ENCODE assay signal across 11 cellular contexts in the genomic region with DNA sequence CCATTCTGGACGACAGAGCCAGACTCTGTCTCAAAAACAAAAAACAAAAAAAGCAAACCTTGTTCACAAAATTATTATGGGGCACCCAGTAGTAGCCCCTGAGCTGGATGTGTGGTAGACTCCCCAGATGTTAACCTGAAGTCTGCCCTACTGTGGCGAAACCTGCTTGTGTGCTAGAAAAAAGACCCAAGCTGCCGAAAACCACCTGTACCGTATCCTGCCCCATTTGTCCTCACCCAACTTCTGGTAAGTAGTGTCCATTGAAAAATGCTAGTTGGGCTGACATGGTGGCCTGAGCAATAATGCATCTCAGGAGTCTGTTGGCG. TPM values are rescaled to one million over a fixed set of nuclear protein-coding genes. Genes with fewer than 3 reads are reported as not detected.
DNase-seq lines count a peak whose midpoint lies in the region; ATAC-seq and TF ChIP-seq lines count a peak whose summit lies in the region.
"Had no signal": no experiment of that assay in that cellular context is flagged by ENCODE, and none has a peak within 500 bp of the region (broad histone marks: within the 10 kb centered on the region; RNA-seq: fewer than 3 reads in every experiment).

No MANE protein-coding gene starts in this region.

- TF ChIP-seq POLR2A in transverse colon (IDR thresholded peaks at IDR 0.05) = no peak

- H3K4me3 Mint-ChIP-seq in activated CD4-positive, alpha-beta memory T cell treated with anti-CD3 and anti-CD28 coated beads, Interleukin-2, amount 10 ng/mL, durations not matched to agents 7 days and 5 days = peak overlapping the region; percentile 9

- peak; percentile 81 for DNase-seq in activated CD8-positive, alpha-beta memory T cell treated with anti-CD3 and anti-CD28 coated beads for 24 hours
- no peak for DNase-seq in activated CD8-positive, alpha-beta memory T cell treated with anti-CD3 and anti-CD28 coated beads, Interleukin-2, amount 50 U/mL, for 4 hours
- DNase-seq in activated CD4-positive, alpha-beta memory T cell treated with anti-CD3 and anti-CD28 coated beads, Interleukin-2, amount 10 ng/mL, durations not matched to agents 7 days and 5 days = no peak
- no peak for DNase-seq in transverse colon
- DNase-seq in AML-193 (lab: John Stamatoyannopoulos, UW) = no peak
- no peak for DNase-seq in UCSD-AML1 (lab: John Stamatoyannopoulos, UW; ENCODE audit: unreplicated experiment)
- no peak for DNase-seq in HuH-7.5 (ENCODE audit: low spot score)

- in situ Hi-C loops in transverse colon (cut with MboI; ENCODE audit: low pct_ligation_motif_present in 1 of 4, low pct_unique_long_range_greater_than_20kb in 1 of 4, low sequenced_read_pairs in 3 of 4) = loop anchor here (10.0 to 25.0 kb wide), 3 partner anchors 92 to 392 kb away; a partner anchor contains a TSS

- H3K9me3 ChIP-seq in transverse colon = no peaks in the 10 kb centered on the region
- H3K9me3 ChIP-seq: ascending aorta, SJCRH30 had no signal

- intact Hi-C loops in transverse colon (cut with DNase I; ENCODE audit: low total_unique reads) = loop anchor here (10.0 kb wide), 2 partner anchors 100 to 380 kb away; a partner anchor contains a TSS

- no peaks in the 10 kb centered on the region for H3K9me3 Mint-ChIP-seq in activated CD4-positive, alpha-beta memory T cell treated with anti-CD3 and anti-CD28 coated beads, Interleukin-2, amount 10 ng/mL, durations not matched to agents 7 days and 5 days

- H3K27me3 Mint-ChIP-seq in activated CD4-positive, alpha-beta memory T cell treated with anti-CD3 and anti-CD28 coated beads, Interleukin-2, amount 10 ng/mL, durations not matched to agents 7 days and 5 days = peaks cover 40% of the 10 kb centered on the region

- peak overlapping the region; percentile 83 for H3K27ac Mint-ChIP-seq in activated CD4-positive, alpha-beta memory T cell treated with anti-CD3 and anti-CD28 coated beads, Interleukin-2, amount 10 ng/mL, durations not matched to agents 7 days and 5 days

- TF ChIP-seq CTCF in transverse colon (IDR thresholded peaks at IDR 0.05) = no peak

- peaks cover 12 to 29% (median 16%) of the 10 kb centered on the region in 4 donors for H3K4me1 ChIP-seq in transverse colon

- no peaks in the 10 kb centered on the region for H3K36me3 ChIP-seq in transverse colon
- H3K36me3 ChIP-seq: ascending aorta, SJCRH30 had no signal

- no peaks in the 10 kb centered on the region for H3K27me3 ChIP-seq in transverse colon
- H3K27me3 ChIP-seq: ascending aorta, SJCRH30 had no signal

- H3K4me1 Mint-ChIP-seq in activated CD4-positive, alpha-beta memory T cell treated with anti-CD3 and anti-CD28 coated beads, Interleukin-2, amount 10 ng/mL, durations not matched to agents 7 days and 5 days = peaks cover 57% of the 10 kb centered on the region

- H3K4me3 ChIP-seq in transverse colon = no peak overlapping the region
- H3K4me3 ChIP-seq: ascending aorta, SJCRH30 had no signal

- TF ChIP-seq EP300 in transverse colon (IDR thresholded peaks at IDR 0.05; ENCODE audit: low read depth) = no peak

- CTCF ChIA-PET in activated CD4-positive, alpha-beta memory T cell treated with anti-CD3 and anti-CD28 coated beads, Interleukin-2, amount 10 ng/mL, durations not matched to agents 7 days and 5 days (lab: Charles Lee) = interaction anchor here (0.9 to 2.7 kb wide), 15 partner anchors 11 to 397 kb away, joined by 3 to 27 read pairs (median 4); a partner anchor contains a TSS

- H3K27ac ChIP-seq in transverse colon = peak overlapping the region in 3 of 4 donors; percentile 15 to 39 (median 31)
- H3K27ac ChIP-seq: ascending aorta, parathyroid adenoma had no signal

- 64 to 70% methylated on average over 4 to 5 of the region's 5 CpGs for WGBS in transverse colon (ENCODE audit: low coverage in 1 of 2), 2 donors

- ATAC-seq in HG02973 (IDR thresholded peaks at IDR 0.05; ENCODE audit: unreplicated experiment) = peak; percentile 26

- POLR2A ChIA-PET in activated CD4-positive, alpha-beta memory T cell treated with anti-CD3 and anti-CD28 coated beads, Interleukin-2, amount 10 ng/mL, durations not matched to agents 7 days and 5 days (lab: Charles Lee) = interaction anchor here (0.7 to 8.4 kb wide), 22 partner anchors 8 to 396 kb away, joined by 3 to 169 read pairs (median 6); a partner anchor contains a TSS

- peaks cover 37% of the 10 kb centered on the region for H3K36me3 Mint-ChIP-seq in activated CD4-positive, alpha-beta memory T cell treated with anti-CD3 and anti-CD28 coated beads, Interleukin-2, amount 10 ng/mL, durations not matched to agents 7 days and 5 days (ENCODE audit: low read depth)

RNA-seq across cellular contexts. Expression of a gene that starts 9.1 kb away (rescaled TPM):
- 10 to 100 TPM; 45.9 to 46.6 TPM for total RNA-seq in activated CD4-positive, alpha-beta memory T cell treated with anti-CD3 and anti-CD28 coated beads, Interleukin-2, amount 10 ng/mL, durations not matched to agents 7 days and 5 days
- total RNA-seq in transverse colon = 1 to 10 TPM in 2 of 4 donors, not detected in 2; 2.3 to 2.9 TPM
- total RNA-seq: ascending aorta had no signal

Comparison
In these comparisons a context has a peak if more than half of its experiments do, and no peak if none do; other contexts are left out.
1. RNA of a gene that starts 9.1 kb away (total RNA-seq): 45.9 to 46.6 TPM in activated CD4-positive, alpha-beta memory T cell treated with anti-CD3 and anti-CD28 coated beads, Interleukin-2, amount 10 ng/mL, durations not matched to agents 7 days and 5 days; 2.3 to 2.9 TPM in transverse colon; every median in the first group is over 10 times any median in the second.